ENCODE assay signal across 14 cellular contexts in the genomic region with DNA sequence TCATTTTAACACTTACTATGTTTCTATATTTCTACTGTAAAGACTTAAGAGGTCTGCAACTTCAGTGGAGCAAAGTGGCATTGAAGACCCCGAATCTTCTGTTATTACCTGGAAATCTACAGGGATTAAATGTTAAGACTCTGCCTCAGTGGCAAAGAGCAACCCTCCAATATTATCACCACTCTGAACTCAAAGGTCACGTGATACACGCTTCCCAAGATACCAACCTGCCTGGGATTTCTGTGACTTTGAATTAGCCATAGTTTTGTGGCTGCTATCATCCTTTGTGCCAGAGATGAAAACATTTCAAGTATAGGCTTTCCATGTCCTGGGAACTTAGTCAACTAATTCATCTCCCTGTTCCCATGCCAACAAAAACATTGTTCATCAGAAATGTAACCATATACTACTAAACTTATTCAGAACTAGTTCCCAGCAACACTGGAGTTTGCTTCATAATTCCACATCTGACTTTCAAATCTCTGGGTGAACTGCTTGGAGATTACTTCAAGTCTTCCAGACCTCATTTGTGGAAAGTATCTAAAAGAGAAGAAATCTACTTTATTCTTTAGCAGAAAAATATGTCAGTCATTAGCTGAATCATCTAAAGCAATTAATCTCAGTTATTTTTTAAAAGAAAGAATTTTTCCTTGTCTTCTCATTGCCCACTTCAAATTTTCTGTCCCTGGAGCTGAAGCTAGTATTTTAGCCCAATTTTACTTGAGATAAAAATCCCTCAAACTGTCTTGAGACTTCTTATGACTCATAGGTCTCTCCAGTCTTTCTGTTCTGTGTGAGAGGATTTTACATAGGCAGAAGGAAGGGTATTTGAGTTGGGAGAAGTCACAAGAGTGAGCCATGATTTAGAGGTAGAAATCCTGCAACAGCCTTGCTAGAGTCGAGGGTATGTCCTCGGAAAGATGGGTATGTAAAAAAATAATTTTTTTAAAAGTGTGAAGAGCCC.
A peak's percentile ranks its signal among the peaks of the same experiment; 100 is the strongest.
DNase-seq lines count a peak whose midpoint lies in the region; ATAC-seq, FAIRE-seq and TF ChIP-seq lines count a peak whose summit lies in the region.
"Had no signal": no experiment of that assay in that cellular context is flagged by ENCODE, and none has a peak within 500 bp of the region (broad histone marks: within the 10 kb centered on the region; RNA-seq: fewer than 3 reads in every experiment).

No MANE protein-coding gene starts in this region.

- peak; percentile 70 for FAIRE-seq in RCC 7860 (lab: Jason Lieb, UNC)

- no peak for ATAC-seq in stimulated activated effector memory CD8-positive, alpha-beta T cell treated with anti-CD3 and anti-CD28 coated beads, Interleukin-12 subunit alpha, Interleukin-12 subunit beta, amount 100 ng/mL, for 72 hours
- ATAC-seq in GM18907 (IDR thresholded peaks at IDR 0.05; ENCODE audit: unreplicated experiment), result no peak
- no peak for ATAC-seq in HG02884 (IDR thresholded peaks at IDR 0.05; ENCODE audit: unreplicated experiment)

- H3K27me3 Mint-ChIP-seq in nephron progenitor cell (ENCODE audit: low read depth, poor library complexity), result peaks cover 2% of the 10 kb centered on the region

- no peaks in the 10 kb centered on the region for H3K4me1 Mint-ChIP-seq in nephron progenitor cell
- no peaks in the 10 kb centered on the region for H3K4me1 Mint-ChIP-seq in stimulated activated effector memory CD8-positive, alpha-beta T cell treated with anti-CD3 and anti-CD28 coated beads, Interleukin-12 subunit alpha, Interleukin-12 subunit beta, amount 100 ng/mL, for 72 hours

- H3K27ac Mint-ChIP-seq in nephron progenitor cell, result peak overlapping the region; percentile 41
- H3K27ac Mint-ChIP-seq in stimulated activated effector memory CD8-positive, alpha-beta T cell treated with anti-CD3 and anti-CD28 coated beads, Interleukin-12 subunit alpha, Interleukin-12 subunit beta, amount 100 ng/mL, for 72 hours, result no peak overlapping the region

- no peak overlapping the region for H3K4me3 Mint-ChIP-seq in nephron progenitor cell
- no peak overlapping the region for H3K4me3 Mint-ChIP-seq in stimulated activated effector memory CD8-positive, alpha-beta T cell treated with anti-CD3 and anti-CD28 coated beads, Interleukin-12 subunit alpha, Interleukin-12 subunit beta, amount 100 ng/mL, for 72 hours

- DNase-seq in AG20443 (ENCODE audit: low spot score) (peak; percentile 35), RCC 7860 (ENCODE audit: low spot score) (peak; percentile 69), epithelial cell of esophagus (ENCODE audit: low read depth) (peak; percentile 52), nephron progenitor cell (no peak)
- DNase-seq in central memory CD4-positive, alpha-beta T cell, result no peak
- no peak for DNase-seq in stimulated activated effector memory CD8-positive, alpha-beta T cell treated with anti-CD3 and anti-CD28 coated beads, Interleukin-12 subunit alpha, Interleukin-12 subunit beta, amount 100 ng/mL, for 72 hours (ENCODE audit: low spot score in 2 of 2)
- DNase-seq: erythroblast; NCI-H1436; NCI-H774; SJCRH30; stimulated activated CD4-positive, alpha-beta T cell treated with anti-CD3 and anti-CD28 coated beads, Interleukin-2, amount 100 ng/mL, for 24 hours; stimulated activated naive CD4-positive, alpha-beta T cell treated with Interleukin-2 at 50 U/mL for 16 hours had no signal

- peaks cover 78% of the 10 kb centered on the region for H3K36me3 Mint-ChIP-seq in nephron progenitor cell (ENCODE audit: low read depth)
- H3K36me3 Mint-ChIP-seq in stimulated activated effector memory CD8-positive, alpha-beta T cell treated with anti-CD3 and anti-CD28 coated beads, Interleukin-12 subunit alpha, Interleukin-12 subunit beta, amount 100 ng/mL, for 72 hours, result no peaks in the 10 kb centered on the region

- no peak overlapping the region for H3K4me3 ChIP-seq in epithelial cell of esophagus (ENCODE audit: low read length)
- H3K4me3 ChIP-seq: SJCRH30 had no signal

- TF ChIP-seq CTCF in epithelial cell of esophagus (IDR thresholded peaks at IDR 0.05; ENCODE audit: insufficient read depth, low read depth, low read length, missing control alignments), result no peak
- TF ChIP-seq CTCF in nephron progenitor cell (IDR thresholded peaks at IDR 0.05), result no peak

- no peaks in the 10 kb centered on the region for H3K9me3 Mint-ChIP-seq in nephron progenitor cell
- peaks cover 5% of the 10 kb centered on the region for H3K9me3 Mint-ChIP-seq in stimulated activated effector memory CD8-positive, alpha-beta T cell treated with anti-CD3 and anti-CD28 coated beads, Interleukin-12 subunit alpha, Interleukin-12 subunit beta, amount 100 ng/mL, for 72 hours

Comparison
In these comparisons a context has a peak if more than half of its experiments do, and no peak if none do; other contexts are left out.
1. DNase-seq: peak in AG20443 (single experiment), RCC 7860 (single experiment) and epithelial cell of esophagus (single experiment); none in nephron progenitor cell (single experiment), central memory CD4-positive, alpha-beta T cell (single experiment) and stimulated activated effector memory CD8-positive, alpha-beta T cell treated with anti-CD3 and anti-CD28 coated beads, Interleukin-12 subunit alpha, Interleukin-12 subunit beta, amount 100 ng/mL, for 72 hours (0 of 2).